1 cellular context compared by ENCODE assay signal in the genomic region with DNA sequence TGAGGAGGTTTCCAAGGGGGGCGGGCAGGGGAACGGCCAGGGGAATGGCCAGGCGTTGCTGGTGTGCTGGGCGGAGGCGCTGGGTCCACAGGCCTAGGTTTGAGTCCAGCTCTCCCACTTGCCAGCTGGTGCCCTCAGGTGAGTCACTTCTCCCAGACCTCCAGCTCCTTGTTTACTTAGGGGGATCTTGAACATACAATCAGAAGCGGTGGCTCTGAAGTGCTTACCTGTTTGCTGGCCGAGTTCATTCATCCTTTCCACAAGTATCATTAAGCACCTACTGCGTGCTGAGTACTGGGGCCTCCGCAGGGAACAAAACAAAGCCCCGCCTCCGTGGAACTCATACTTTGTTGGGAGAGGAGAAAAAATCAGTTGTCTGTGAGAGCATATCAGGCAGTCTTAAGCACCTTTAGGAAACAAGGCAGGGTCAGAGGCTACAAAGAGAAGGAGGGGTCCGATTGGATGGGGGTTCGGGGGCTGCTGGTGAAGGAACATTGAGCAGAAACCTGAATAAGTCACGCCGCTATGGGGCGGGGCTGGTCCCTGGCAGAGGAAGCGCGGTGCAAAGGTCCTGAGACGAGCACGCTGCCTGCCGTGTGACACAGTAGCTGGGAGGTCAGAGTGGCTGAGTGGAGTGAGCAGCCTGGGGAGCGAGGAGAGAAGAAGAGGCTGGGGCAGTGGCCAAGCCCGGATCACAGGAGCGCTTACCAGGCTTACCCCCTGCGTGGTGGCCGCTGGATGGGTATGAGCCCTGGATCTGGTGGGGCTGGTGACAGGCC.
A peak's percentile ranks its signal among the peaks of the same experiment; 100 is the strongest.
TF ChIP-seq lines count a peak whose summit lies in the region.

No MANE protein-coding gene starts in this region.

TF ChIP-seq in HepG2, 621 proteins besides CTCF, POLR2A, EP300 and RAD21 (continued from another document and continues in another):
- TF ChIP-seq, protein P1, sequence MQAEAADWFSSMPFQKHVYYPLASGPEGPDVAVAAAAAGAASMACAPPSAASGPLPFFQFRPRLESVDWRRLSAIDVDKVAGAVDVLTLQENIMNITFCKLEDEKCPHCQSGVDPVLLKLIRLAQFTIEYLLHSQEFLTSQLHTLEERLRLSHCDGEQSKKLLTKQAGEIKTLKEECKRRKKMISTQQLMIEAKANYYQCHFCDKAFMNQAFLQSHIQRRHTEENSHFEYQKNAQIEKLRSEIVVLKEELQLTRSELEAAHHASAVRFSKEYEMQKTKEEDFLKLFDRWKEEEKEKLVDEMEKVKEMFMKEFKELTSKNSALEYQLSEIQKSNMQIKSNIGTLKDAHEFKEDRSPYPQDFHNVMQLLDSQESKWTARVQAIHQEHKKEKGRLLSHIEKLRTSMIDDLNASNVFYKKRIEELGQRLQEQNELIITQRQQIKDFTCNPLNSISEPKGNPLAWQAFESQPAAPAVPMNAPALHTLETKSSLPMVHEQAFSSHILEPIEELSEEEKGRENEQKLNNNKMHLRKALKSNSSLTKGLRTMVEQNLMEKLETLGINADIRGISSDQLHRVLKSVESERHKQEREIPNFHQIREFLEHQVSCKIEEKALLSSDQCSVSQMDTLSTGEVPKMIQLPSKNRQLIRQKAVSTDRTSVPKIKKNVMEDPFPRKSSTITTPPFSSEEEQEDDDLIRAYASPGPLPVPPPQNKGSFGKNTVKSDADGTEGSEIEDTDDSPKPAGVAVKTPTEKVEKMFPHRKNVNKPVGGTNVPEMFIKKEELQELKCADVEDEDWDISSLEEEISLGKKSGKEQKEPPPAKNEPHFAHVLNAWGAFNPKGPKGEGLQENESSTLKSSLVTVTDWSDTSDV (CRISPR knock-in tag; IDR thresholded peaks at IDR 0.05) = no peak
- TF ChIP-seq ISL2 (CRISPR knock-in tag; IDR thresholded peaks at IDR 0.05) (no peak), ZC3H4 (CRISPR knock-in tag; IDR thresholded peaks at IDR 0.05; ENCODE audit: borderline replicate concordance) (no peak), TBX3 (IDR thresholded peaks at IDR 0.05; ENCODE audit: borderline replicate concordance) (no peak), ZNF619 (CRISPR knock-in tag; IDR thresholded peaks at IDR 0.05) (0 out of 2 replicates have a peak, but pooled peaks have one; percentile 20), EHMT2 (IDR thresholded peaks at IDR 0.05; ENCODE audit: borderline replicate concordance, low read depth, low read length) (no peak), RFX5 (IDR thresholded peaks at IDR 0.05; ENCODE audit: low read depth, low read length) (no peak), ZNF431 (CRISPR knock-in tag; IDR thresholded peaks at IDR 0.05; ENCODE audit: borderline replicate concordance, low read depth) (no peak), ZNF577 (CRISPR knock-in tag; IDR thresholded peaks at IDR 0.05; ENCODE audit: borderline replicate concordance, low read depth) (no peak), MLLT10 (CRISPR knock-in tag; IDR thresholded peaks at IDR 0.05) (no peak), ZFP36L1 (CRISPR knock-in tag; IDR thresholded peaks at IDR 0.05) (no peak), ATAD3A (CRISPR knock-in tag; IDR thresholded peaks at IDR 0.05) (no peak), AGO2 (optimal IDR thresholded peaks at IDR 0.05; ENCODE audit: low read depth, low read length) (peak; percentile 63), AHR (CRISPR knock-in tag; IDR thresholded peaks at IDR 0.05) (no peak), SSRP1 (CRISPR knock-in tag; IDR thresholded peaks at IDR 0.05) (no peak)
- TF ChIP-seq, protein P2, sequence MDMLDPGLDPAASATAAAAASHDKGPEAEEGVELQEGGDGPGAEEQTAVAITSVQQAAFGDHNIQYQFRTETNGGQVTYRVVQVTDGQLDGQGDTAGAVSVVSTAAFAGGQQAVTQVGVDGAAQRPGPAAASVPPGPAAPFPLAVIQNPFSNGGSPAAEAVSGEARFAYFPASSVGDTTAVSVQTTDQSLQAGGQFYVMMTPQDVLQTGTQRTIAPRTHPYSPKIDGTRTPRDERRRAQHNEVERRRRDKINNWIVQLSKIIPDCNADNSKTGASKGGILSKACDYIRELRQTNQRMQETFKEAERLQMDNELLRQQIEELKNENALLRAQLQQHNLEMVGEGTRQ (IDR thresholded peaks at IDR 0.05; ENCODE audit: low read depth, low read length) = no peak
- TF ChIP-seq, protein P2 (CRISPR knock-in tag; IDR thresholded peaks at IDR 0.05; ENCODE audit: borderline replicate concordance) = no peak
- TF ChIP-seq, protein P3, sequence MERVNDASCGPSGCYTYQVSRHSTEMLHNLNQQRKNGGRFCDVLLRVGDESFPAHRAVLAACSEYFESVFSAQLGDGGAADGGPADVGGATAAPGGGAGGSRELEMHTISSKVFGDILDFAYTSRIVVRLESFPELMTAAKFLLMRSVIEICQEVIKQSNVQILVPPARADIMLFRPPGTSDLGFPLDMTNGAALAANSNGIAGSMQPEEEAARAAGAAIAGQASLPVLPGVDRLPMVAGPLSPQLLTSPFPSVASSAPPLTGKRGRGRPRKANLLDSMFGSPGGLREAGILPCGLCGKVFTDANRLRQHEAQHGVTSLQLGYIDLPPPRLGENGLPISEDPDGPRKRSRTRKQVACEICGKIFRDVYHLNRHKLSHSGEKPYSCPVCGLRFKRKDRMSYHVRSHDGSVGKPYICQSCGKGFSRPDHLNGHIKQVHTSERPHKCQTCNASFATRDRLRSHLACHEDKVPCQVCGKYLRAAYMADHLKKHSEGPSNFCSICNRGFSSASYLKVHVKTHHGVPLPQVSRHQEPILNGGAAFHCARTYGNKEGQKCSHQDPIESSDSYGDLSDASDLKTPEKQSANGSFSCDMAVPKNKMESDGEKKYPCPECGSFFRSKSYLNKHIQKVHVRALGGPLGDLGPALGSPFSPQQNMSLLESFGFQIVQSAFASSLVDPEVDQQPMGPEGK (CRISPR knock-in tag; IDR thresholded peaks at IDR 0.05) = peak; percentile 12; the same call in 1 of the 2 replicates
- TF ChIP-seq, protein P4, sequence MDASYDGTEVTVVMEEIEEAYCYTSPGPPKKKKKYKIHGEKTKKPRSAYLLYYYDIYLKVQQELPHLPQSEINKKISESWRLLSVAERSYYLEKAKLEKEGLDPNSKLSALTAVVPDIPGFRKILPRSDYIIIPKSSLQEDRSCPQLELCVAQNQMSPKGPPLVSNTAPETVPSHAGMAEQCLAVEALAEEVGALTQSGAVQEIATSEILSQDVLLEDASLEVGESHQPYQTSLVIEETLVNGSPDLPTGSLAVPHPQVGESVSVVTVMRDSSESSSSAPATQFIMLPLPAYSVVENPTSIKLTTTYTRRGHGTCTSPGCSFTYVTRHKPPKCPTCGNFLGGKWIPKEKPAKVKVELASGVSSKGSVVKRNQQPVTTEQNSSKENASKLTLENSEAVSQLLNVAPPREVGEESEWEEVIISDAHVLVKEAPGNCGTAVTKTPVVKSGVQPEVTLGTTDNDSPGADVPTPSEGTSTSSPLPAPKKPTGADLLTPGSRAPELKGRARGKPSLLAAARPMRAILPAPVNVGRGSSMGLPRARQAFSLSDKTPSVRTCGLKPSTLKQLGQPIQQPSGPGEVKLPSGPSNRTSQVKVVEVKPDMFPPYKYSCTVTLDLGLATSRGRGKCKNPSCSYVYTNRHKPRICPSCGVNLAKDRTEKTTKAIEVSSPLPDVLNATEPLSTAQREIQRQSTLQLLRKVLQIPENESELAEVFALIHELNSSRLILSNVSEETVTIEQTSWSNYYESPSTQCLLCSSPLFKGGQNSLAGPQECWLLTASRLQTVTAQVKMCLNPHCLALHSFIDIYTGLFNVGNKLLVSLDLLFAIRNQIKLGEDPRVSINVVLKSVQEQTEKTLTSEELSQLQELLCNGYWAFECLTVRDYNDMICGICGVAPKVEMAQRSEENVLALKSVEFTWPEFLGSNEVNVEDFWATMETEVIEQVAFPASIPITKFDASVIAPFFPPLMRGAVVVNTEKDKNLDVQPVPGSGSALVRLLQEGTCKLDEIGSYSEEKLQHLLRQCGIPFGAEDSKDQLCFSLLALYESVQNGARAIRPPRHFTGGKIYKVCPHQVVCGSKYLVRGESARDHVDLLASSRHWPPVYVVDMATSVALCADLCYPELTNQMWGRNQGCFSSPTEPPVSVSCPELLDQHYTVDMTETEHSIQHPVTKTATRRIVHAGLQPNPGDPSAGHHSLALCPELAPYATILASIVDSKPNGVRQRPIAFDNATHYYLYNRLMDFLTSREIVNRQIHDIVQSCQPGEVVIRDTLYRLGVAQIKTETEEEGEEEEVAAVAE (CRISPR knock-in tag; IDR thresholded peaks at IDR 0.05; ENCODE audit: borderline replicate concordance) = 0 out of 2 replicates have a peak, but pooled peaks have one; percentile 43
- TF ChIP-seq, protein P5, sequence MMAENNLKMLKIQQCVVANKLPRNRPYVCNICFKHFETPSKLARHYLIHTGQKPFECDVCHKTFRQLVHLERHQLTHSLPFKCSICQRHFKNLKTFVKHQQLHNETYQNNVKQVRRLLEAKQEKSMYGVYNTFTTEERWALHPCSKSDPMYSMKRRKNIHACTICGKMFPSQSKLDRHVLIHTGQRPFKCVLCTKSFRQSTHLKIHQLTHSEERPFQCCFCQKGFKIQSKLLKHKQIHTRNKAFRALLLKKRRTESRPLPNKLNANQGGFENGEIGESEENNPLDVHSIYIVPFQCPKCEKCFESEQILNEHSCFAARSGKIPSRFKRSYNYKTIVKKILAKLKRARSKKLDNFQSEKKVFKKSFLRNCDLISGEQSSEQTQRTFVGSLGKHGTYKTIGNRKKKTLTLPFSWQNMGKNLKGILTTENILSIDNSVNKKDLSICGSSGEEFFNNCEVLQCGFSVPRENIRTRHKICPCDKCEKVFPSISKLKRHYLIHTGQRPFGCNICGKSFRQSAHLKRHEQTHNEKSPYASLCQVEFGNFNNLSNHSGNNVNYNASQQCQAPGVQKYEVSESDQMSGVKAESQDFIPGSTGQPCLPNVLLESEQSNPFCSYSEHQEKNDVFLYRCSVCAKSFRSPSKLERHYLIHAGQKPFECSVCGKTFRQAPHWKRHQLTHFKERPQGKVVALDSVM (CRISPR knock-in tag; IDR thresholded peaks at IDR 0.05) = no peak
- TF ChIP-seq, protein P6, sequence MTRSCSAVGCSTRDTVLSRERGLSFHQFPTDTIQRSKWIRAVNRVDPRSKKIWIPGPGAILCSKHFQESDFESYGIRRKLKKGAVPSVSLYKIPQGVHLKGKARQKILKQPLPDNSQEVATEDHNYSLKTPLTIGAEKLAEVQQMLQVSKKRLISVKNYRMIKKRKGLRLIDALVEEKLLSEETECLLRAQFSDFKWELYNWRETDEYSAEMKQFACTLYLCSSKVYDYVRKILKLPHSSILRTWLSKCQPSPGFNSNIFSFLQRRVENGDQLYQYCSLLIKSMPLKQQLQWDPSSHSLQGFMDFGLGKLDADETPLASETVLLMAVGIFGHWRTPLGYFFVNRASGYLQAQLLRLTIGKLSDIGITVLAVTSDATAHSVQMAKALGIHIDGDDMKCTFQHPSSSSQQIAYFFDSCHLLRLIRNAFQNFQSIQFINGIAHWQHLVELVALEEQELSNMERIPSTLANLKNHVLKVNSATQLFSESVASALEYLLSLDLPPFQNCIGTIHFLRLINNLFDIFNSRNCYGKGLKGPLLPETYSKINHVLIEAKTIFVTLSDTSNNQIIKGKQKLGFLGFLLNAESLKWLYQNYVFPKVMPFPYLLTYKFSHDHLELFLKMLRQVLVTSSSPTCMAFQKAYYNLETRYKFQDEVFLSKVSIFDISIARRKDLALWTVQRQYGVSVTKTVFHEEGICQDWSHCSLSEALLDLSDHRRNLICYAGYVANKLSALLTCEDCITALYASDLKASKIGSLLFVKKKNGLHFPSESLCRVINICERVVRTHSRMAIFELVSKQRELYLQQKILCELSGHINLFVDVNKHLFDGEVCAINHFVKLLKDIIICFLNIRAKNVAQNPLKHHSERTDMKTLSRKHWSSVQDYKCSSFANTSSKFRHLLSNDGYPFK (CRISPR knock-in tag; IDR thresholded peaks at IDR 0.05; ENCODE audit: borderline replicate concordance) = 0 out of 2 replicates have a peak, but pooled peaks have one; percentile 35
- TF ChIP-seq, protein P7, sequence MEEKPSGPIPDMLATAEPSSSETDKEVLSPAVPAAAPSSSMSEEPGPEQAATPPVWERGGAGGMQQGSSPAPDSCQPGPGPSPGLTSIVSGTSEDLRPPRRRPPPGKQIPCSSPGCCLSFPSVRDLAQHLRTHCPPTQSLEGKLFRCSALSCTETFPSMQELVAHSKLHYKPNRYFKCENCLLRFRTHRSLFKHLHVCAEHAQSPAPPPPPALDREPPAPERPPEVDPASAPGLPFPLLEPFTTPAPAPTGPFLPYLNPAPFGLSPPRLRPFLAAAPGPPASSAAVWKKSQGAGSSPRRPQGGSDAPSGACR (CRISPR knock-in tag; IDR thresholded peaks at IDR 0.05) = no peak
